In the genomic region with DNA sequence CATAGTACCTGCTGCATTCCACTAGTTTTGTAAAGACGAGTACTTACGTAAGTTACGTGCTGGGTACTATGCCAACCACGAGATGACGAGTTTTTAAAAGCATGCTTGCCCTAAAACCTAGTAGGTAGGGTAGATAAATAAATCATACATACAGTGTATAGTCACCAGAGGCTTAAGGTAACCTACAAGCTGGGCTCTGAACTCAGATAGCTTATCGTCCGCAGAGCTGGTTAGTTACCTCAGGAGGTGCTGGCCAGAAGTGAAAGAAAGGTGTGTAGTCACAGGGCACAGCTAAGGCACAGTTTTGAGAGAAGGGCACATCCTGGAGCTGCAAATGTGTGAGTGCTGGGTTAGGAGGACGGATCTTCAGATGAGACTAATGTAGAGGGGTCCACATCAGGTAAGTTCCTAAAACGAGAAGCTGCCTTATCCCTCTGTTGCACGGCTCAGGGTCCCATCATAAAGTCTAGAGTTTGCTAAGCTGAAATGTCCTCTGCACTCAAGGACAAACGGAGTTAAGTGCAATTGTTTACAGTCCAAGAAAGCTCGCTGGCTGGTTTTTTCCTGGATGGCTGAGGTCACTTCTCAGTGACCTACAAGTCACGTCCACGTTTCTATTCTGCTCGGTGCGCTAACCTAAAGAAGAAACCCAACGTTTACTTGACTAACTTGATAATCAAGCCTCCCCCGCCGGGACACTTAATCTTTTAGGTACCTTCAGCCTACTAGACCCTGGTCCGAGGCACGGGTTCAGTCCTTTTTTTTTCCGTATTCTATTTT, we compare ENCODE assay signal across 8 cellular contexts. TPM values are rescaled to one million over a fixed set of nuclear protein-coding genes. Genes with fewer than 3 reads are reported as not detected.
A peak's percentile ranks its signal among the peaks of the same experiment; 100 is the strongest.
DNase-seq lines count a peak whose midpoint lies in the region; ATAC-seq and TF ChIP-seq lines count a peak whose summit lies in the region.

No MANE protein-coding gene starts in this region.

- H3K27ac Mint-ChIP-seq in T-helper 17 cell, result peak overlapping the region; percentile 69
- H3K27ac Mint-ChIP-seq in osteocyte (ENCODE audit: unreplicated experiment), result peak overlapping the region; percentile 85

- H3K4me3 ChIP-seq in fibroblast of the aortic adventitia (ENCODE audit: low read depth, low read length), result peak overlapping the region; percentile 83

- peaks cover 19% of the 10 kb centered on the region for H3K4me1 Mint-ChIP-seq in T-helper 17 cell
- peaks cover 27% of the 10 kb centered on the region for H3K4me1 Mint-ChIP-seq in osteocyte (ENCODE audit: unreplicated experiment)

- no peaks in the 10 kb centered on the region for H3K9me3 ChIP-seq in T-helper 17 cell (ENCODE audit: control insufficient read depth, low read length, poor library complexity, severe bottlenecking)

- TF ChIP-seq CTCF in fibroblast of the aortic adventitia (IDR thresholded peaks at IDR 0.05; ENCODE audit: insufficient read depth, low read length) (no peak), osteocyte (IDR thresholded peaks at IDR 0.05) (no peak)

- peak overlapping the region; percentile 90 for H3K4me3 Mint-ChIP-seq in T-helper 17 cell
- peak overlapping the region; percentile 82 for H3K4me3 Mint-ChIP-seq in osteocyte (ENCODE audit: unreplicated experiment)

- DNase-seq in AG20443 (ENCODE audit: low spot score), result peak; percentile 14
- no peak for DNase-seq in T-helper 17 cell
- peak; percentile 11 for DNase-seq in fibroblast of the aortic adventitia (ENCODE audit: low read depth)
- DNase-seq in osteocyte (ENCODE audit: extremely low spot score, unreplicated experiment), result no peak
- DNase-seq in islet precursor cell, result no peak
- no peak for DNase-seq in NCI-H2029 (lab: John Stamatoyannopoulos, UW)

- peaks cover 6% of the 10 kb centered on the region for H3K9me3 Mint-ChIP-seq in osteocyte (ENCODE audit: unreplicated experiment)

- ATAC-seq in GM21526 (IDR thresholded peaks at IDR 0.05; ENCODE audit: low FRiP score, unreplicated experiment), result peak; percentile 0
- ATAC-seq in T-helper 17 cell, result no peak
- no peak for ATAC-seq in HG03432 (IDR thresholded peaks at IDR 0.05; ENCODE audit: unreplicated experiment)

- no peaks in the 10 kb centered on the region for H3K27me3 Mint-ChIP-seq in T-helper 17 cell
- no peaks in the 10 kb centered on the region for H3K27me3 Mint-ChIP-seq in osteocyte (ENCODE audit: unreplicated experiment)

- H3K36me3 Mint-ChIP-seq in T-helper 17 cell (ENCODE audit: low read depth) (no peaks in the 10 kb centered on the region), osteocyte (ENCODE audit: unreplicated experiment) (peaks cover 4% of the 10 kb centered on the region)

RNA-seq across cellular contexts. Expression of a gene that starts 1.1 kb away (rescaled TPM):
- 1 to 10 TPM; 7.3 to 7.7 TPM for total RNA-seq in T-helper 17 cell
- total RNA-seq in fibroblast of the aortic adventitia (ENCODE audit: low replicate concordance), result 16.8 and 26.5 TPM in 2 replicates
- total RNA-seq in osteocyte, result 7.0 and 10.2 TPM in 2 replicates

Comparison
In these comparisons a context has a peak if more than half of its experiments do, and no peak if none do; other contexts are left out.
1. DNase-seq: peak in AG20443 (single experiment) and fibroblast of the aortic adventitia (single experiment); none in T-helper 17 cell (0 of 3), osteocyte (single experiment), islet precursor cell (single experiment) and NCI-H2029 (single experiment).